Comparison of ENCODE assay signal across 18 cellular contexts in the genomic region with DNA sequence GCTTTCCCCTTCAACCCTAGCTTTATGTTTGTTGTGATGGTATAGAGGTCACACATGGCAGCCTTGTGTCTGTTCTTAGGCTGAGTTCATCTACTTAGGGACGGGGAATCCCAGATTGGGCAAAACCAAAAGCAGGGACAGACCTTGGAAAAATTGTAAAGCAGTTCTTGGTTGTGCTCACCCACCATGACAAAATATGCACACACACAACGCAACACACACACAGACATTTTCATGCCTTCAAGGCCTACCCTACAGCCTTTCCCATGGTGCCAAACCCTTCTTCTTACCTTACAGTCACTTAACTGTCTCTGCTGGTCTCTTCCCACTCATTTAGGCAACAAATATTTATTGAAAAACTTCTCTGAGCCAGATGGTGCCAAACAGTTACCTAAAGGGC. TPM values are rescaled to one million over a fixed set of nuclear protein-coding genes. Genes with fewer than 3 reads are reported as not detected.
DNase-seq lines count a peak whose midpoint lies in the region; FAIRE-seq and TF ChIP-seq lines count a peak whose summit lies in the region.
"Had no signal": no experiment of that assay in that cellular context is flagged by ENCODE, and none has a peak within 500 bp of the region (broad histone marks: within the 10 kb centered on the region; RNA-seq: fewer than 3 reads in every experiment).

No MANE protein-coding gene starts in this region.

- peak overlapping the region; percentile 93 for H3K27ac Mint-ChIP-seq in neural progenitor cell
- H3K27ac Mint-ChIP-seq: CD4-positive, alpha-beta memory T cell; T-cell had no signal

- H3K4me1 Mint-ChIP-seq in neural progenitor cell, result peaks cover 39% of the 10 kb centered on the region
- H3K4me1 Mint-ChIP-seq: CD4-positive, alpha-beta memory T cell; T-cell had no signal

- no peak overlapping the region for H3K4me2 ChIP-seq in neural progenitor cell

- H3F3A ChIP-seq in neural progenitor cell (ENCODE audit: low read depth), result peaks cover 21% of the 10 kb centered on the region

- H3K4me1 ChIP-seq in neural progenitor cell, result peaks cover 18% of the 10 kb centered on the region

- H3K9me3 ChIP-seq in neural progenitor cell (ENCODE audit: low read depth), result no peaks in the 10 kb centered on the region

- H3K36me3 Mint-ChIP-seq in neural progenitor cell, result peaks cover 37% of the 10 kb centered on the region
- H3K36me3 Mint-ChIP-seq: CD4-positive, alpha-beta memory T cell; T-cell had no signal

- H3K9me3 Mint-ChIP-seq in neural progenitor cell, result no peaks in the 10 kb centered on the region
- H3K9me3 Mint-ChIP-seq: CD4-positive, alpha-beta memory T cell; T-cell had no signal

- POLR2A ChIA-PET in GM10248 (lab: Yijun Ruan, JAX), result no interaction called here

- no peak overlapping the region for H2AFZ ChIP-seq in neural progenitor cell (replicated peaks)

- TF ChIP-seq CTCF in GM10248 (IDR thresholded peaks at IDR 0.05; ENCODE audit: control extremely low read depth, extremely low read depth, low read depth, missing control alignments) (no peak), neural progenitor cell (IDR thresholded peaks at IDR 0.05) (no peak)

- FAIRE-seq in RCC 7860 (lab: Jason Lieb, UNC), result no peak

- CTCF ChIA-PET in GM10248 (lab: Yijun Ruan, JAX), result interaction anchor here (1.1 to 14.6 kb wide), 4 partner anchors 9 to 183 kb away, joined by 3 to 214 read pairs (median 8); partner anchors contain the start of gene TAF7

- H3K36me3 ChIP-seq in neural progenitor cell, result no peaks in the 10 kb centered on the region

- H3K27me3 Mint-ChIP-seq in neural progenitor cell (ENCODE audit: insufficient read depth, low read depth), result peaks cover 4% of the 10 kb centered on the region
- H3K27me3 Mint-ChIP-seq: CD4-positive, alpha-beta memory T cell had no signal

- DNase-seq in GM10248 (ENCODE audit: extremely low spot score) (peak; percentile 17), NAMALWA (ENCODE audit: low spot score) (peak; percentile 20), neural progenitor cell (ENCODE audit: low spot score) (no peak), RCC 7860 (ENCODE audit: low spot score) (no peak), foreskin melanocyte (no peak), NCI-H2029 (lab: John Stamatoyannopoulos, UW) (no peak)
- DNase-seq: Calu3; CD4-positive, alpha-beta memory T cell; H7; NCI-H1092 treated with DMSO at 0.1 percent for 48 hours; NCI-H146; NCI-H2029 treated with DMSO at 0.1 percent for 48 hours; NCI-H226; NCI-H524; NCI-H774; NK-92 treated with Interleukin-12 subunit alpha and Interleukin-12 subunit beta, amount 100 ng/mL, for 24 hours; T-cell had no signal

- peaks cover 16% of the 10 kb centered on the region for H4K20me1 ChIP-seq in neural progenitor cell (ENCODE audit: low read depth)

- H3K27ac ChIP-seq in cingulate gyrus (ENCODE audit: low read depth, low read length) (peak overlapping the region; percentile 7), neural progenitor cell (no peak overlapping the region)

- H3K4me3 Mint-ChIP-seq in neural progenitor cell, result no peak overlapping the region
- H3K4me3 Mint-ChIP-seq: CD4-positive, alpha-beta memory T cell; T-cell had no signal

- no peak overlapping the region for H3K4me3 ChIP-seq in neural progenitor cell

- no peak overlapping the region for H3K9ac ChIP-seq in neural progenitor cell

- no peaks in the 10 kb centered on the region for H3K79me2 ChIP-seq in neural progenitor cell (ENCODE audit: low read depth)

- H3K27me3 ChIP-seq in neural progenitor cell, result no peaks in the 10 kb centered on the region

RNA-seq across cellular contexts. Expression of gene PCDHGC5, which starts 14.8 kb away (rescaled TPM):
- 0.43 and 1.3 TPM in 2 replicates for total RNA-seq in neural progenitor cell (ENCODE audit: low replicate concordance)
- total RNA-seq: CD4-positive, alpha-beta memory T cell; T-cell had no signal

RNA-seq across cellular contexts. Expression of gene PCDHGC4, which starts 18.9 kb away (rescaled TPM):
- 5.0 and 10.4 TPM in 2 replicates for total RNA-seq in neural progenitor cell (ENCODE audit: low replicate concordance)
- total RNA-seq: CD4-positive, alpha-beta memory T cell had no signal

RNA-seq across cellular contexts. Expression of gene PCDHGC3, which starts 27.9 kb away (rescaled TPM):
- 14.7 and 17.2 TPM in 2 replicates for total RNA-seq in neural progenitor cell (ENCODE audit: low replicate concordance)

Comparison
In these comparisons a context has a peak if more than half of its experiments do, and no peak if none do; other contexts are left out.
1. DNase-seq: peak in GM10248 (single experiment) and NAMALWA (single experiment); none in neural progenitor cell (single experiment), RCC 7860 (single experiment), foreskin melanocyte (single experiment) and NCI-H2029 (single experiment).